8 cellular contexts compared by ENCODE assay signal in the genomic region with DNA sequence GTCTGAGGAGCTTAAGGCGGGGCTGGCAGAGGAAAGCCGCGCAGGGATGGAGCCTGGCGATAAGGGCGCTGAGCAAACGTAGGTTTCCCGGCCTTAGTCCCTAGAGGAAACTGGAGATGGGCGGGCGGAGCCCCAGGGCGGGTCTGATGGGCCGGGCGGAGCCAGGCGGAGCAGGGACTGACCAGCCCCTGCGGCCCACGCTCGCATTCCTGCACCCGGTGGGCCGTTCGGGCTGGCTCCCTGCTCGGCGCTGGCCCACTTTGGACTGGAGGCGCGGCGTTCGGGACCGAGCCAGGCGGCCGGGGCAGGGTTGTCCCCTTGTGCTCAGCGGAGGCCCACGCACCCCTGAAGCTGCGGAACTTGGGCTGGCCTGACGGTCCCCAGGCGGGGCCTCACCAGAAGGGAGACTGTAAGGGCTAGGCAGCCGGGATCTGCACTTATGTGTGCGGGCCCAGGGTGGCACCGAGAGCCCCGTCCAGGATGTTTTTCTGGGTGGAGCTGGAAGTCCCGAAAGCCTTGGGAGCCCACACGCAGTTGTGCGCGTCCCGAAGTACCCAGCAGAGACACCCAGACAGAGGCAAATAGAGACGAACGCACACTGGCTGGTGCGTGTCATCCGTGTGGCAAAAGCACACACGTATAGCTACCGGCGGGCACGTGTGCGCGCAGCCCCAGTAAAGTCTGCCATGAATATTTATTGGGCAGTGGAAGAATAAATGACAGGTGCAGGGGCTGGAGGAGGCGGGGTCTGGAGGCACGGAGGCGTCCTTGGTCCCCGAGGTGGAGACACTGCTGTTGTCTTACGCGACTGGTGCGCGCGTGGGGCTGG. TPM values are rescaled to one million over a fixed set of nuclear protein-coding genes. Genes with fewer than 3 reads are reported as not detected.
DNase-seq lines count a peak whose midpoint lies in the region; ATAC-seq and TF ChIP-seq lines count a peak whose summit lies in the region.

No MANE protein-coding gene starts in this region.

- no peak for TF ChIP-seq CTCF in transverse colon (IDR thresholded peaks at IDR 0.05)

- H3K4me3 ChIP-seq in transverse colon: peak overlapping the region in 3 of 4 donors; percentile 10 to 49 (median 33)

- 2% methylated on average over 40 of the region's 61 CpGs; no CpG with 5 or more reads in 1 of the 2 donors for WGBS in transverse colon (ENCODE audit: low coverage in 1 of 2), 2 donors

- peaks cover 15 to 29% (median 26%) of the 10 kb centered on the region in 4 donors for H3K4me1 ChIP-seq in transverse colon

- no peaks in the 10 kb centered on the region for H3K36me3 ChIP-seq in transverse colon

- no peak overlapping the region for H3K27ac ChIP-seq in transverse colon

- no peak for TF ChIP-seq POLR2A in transverse colon (IDR thresholded peaks at IDR 0.05)

- no peak for ATAC-seq in GM21515 (IDR thresholded peaks at IDR 0.05; ENCODE audit: unreplicated experiment)
- ATAC-seq in HG02623 (IDR thresholded peaks at IDR 0.05; ENCODE audit: unreplicated experiment): no peak

- no peak for TF ChIP-seq EP300 in transverse colon (IDR thresholded peaks at IDR 0.05; ENCODE audit: low read depth)

- H3K9me3 ChIP-seq in transverse colon: no peaks in the 10 kb centered on the region

- in situ Hi-C loops in transverse colon (cut with MboI; ENCODE audit: low pct_ligation_motif_present in 1 of 4, low pct_unique_long_range_greater_than_20kb in 1 of 4, low sequenced_read_pairs in 3 of 4): no loop called here

- DNase-seq in activated effector memory CD4-positive, alpha-beta T cell treated with anti-CD3 and anti-CD28 coated beads, Interleukin-2, amount 50 U/mL, for 16 hours: peak; percentile 66
- DNase-seq in activated effector memory CD4-positive, alpha-beta T cell treated with Interleukin-2 at 50 U/mL for 16 hours: no peak
- DNase-seq in RPMI7951 (ENCODE audit: low read depth) (peak; percentile 34), ecto neural progenitor cell (ENCODE audit: low spot score) (peak; percentile 81), lung microvascular endothelial cell (ENCODE audit: low read depth in 2 of 2) (peak; percentile 18 to 26), transverse colon (peak; percentile 66)

- H3K27me3 ChIP-seq in transverse colon: peaks cover 76% of the 10 kb centered on the region

- intact Hi-C loops in transverse colon (cut with DNase I; ENCODE audit: low total_unique reads): no loop called here

RNA-seq across cellular contexts. Expression of a gene that starts 1.4 kb away (rescaled TPM):
- total RNA-seq in RPMI7951 (2014; rRNA removed; shearing (Covaris generic)): not detected in 2 replicates
- total RNA-seq in lung microvascular endothelial cell (not detected in 2 replicates), transverse colon (not detected)

RNA-seq across cellular contexts. Expression of a gene that starts 1.6 kb away (rescaled TPM):
- not detected in 2 replicates for total RNA-seq in RPMI7951 (2014; rRNA removed; shearing (Covaris generic))
- total RNA-seq in lung microvascular endothelial cell: not detected in 2 replicates
- under 1 TPM in 1 of 4 donors, not detected in 3; 0.14 TPM for total RNA-seq in transverse colon

RNA-seq across cellular contexts. Expression of a gene that starts 12.9 kb away (rescaled TPM):
- total RNA-seq in RPMI7951 (2014; rRNA removed; shearing (Covaris generic)): 43.4 and 64.8 TPM in 2 replicates
- 48.8 and 54.5 TPM in 2 replicates for total RNA-seq in lung microvascular endothelial cell
- 100 to 1,000 TPM in 2 of 4 donors, 10 to 100 TPM in 2; 33.3 to 128 (median 90.6) TPM for total RNA-seq in transverse colon

RNA-seq across cellular contexts. Expression of a gene that starts 35.6 kb away (rescaled TPM):
- total RNA-seq in RPMI7951 (2014; rRNA removed; shearing (Covaris generic)): 15.3 and 19.0 TPM in 2 replicates
- total RNA-seq in lung microvascular endothelial cell (26.8 and 29.6 TPM in 2 replicates), transverse colon (100 to 1,000 TPM in 1 of 4 donors, 10 to 100 TPM in 3; 43.6 to 116 (median 59.0) TPM)

RNA-seq across cellular contexts. Expression of a gene that starts 44.3 kb away (rescaled TPM):
- not detected in 2 replicates for total RNA-seq in RPMI7951 (2014; rRNA removed; shearing (Covaris generic))
- total RNA-seq in lung microvascular endothelial cell: under 0.01 TPM in 1 of 2 replicates, not detected in the other
- total RNA-seq in transverse colon: 10 to 100 TPM in 1 of 4 donors, 1 to 10 TPM in 3; 1.1 to 11.5 (median 2.3) TPM
